ENCODE assay signal across 8 cellular contexts in genomic region chr12:77847060-77847541, GRCh38. TPM values are rescaled to one million over a fixed set of nuclear protein-coding genes. Genes with fewer than 3 reads are reported as not detected.
DNase-seq lines count a peak whose midpoint lies in the region; ATAC-seq and TF ChIP-seq lines count a peak whose summit lies in the region.

No MANE protein-coding gene starts in this region.

- H3F3A ChIP-seq in SU-DHL-6 (ENCODE audit: insufficient read depth) = no peaks in the 10 kb centered on the region

- no peaks in the 10 kb centered on the region for H3K36me3 ChIP-seq in SU-DHL-6 (ENCODE audit: low read length)
- H3K36me3 ChIP-seq in prostate gland = no peaks in the 10 kb centered on the region

- peaks cover 10% of the 10 kb centered on the region for H3K4me1 ChIP-seq in prostate gland (replicated peaks)

- peak; percentile 99 for ATAC-seq in GM19035 (IDR thresholded peaks at IDR 0.05; ENCODE audit: unreplicated experiment)
- ATAC-seq in HG03025 (IDR thresholded peaks at IDR 0.05; ENCODE audit: low FRiP score, unreplicated experiment) = peak; percentile 99
- ATAC-seq in activated T-cell treated with anti-CD3 and anti-CD28 coated beads, Interleukin-2, amount 50 U/mL, for 72 hours (replicated peaks in 1 of 2) = no peak

- no peak overlapping the region for H3K4me3 ChIP-seq in SU-DHL-6 (ENCODE audit: insufficient read depth, low read length, poor library complexity, severe bottlenecking)
- no peak overlapping the region for H3K4me3 ChIP-seq in prostate gland

- H3K9ac ChIP-seq in SU-DHL-6 (ENCODE audit: low read length) = 0 out of 2 replicates have a peak overlapping the region, but pooled peaks have one; percentile 14

- no peaks in the 10 kb centered on the region for H3K27me3 Mint-ChIP-seq in activated T-cell treated with anti-CD3 and anti-CD28 coated beads, Interleukin-2, amount 50 U/mL, for 72 hours (ENCODE audit: low read depth)

- H3K9me3 Mint-ChIP-seq in activated T-cell treated with anti-CD3 and anti-CD28 coated beads, Interleukin-2, amount 50 U/mL, for 72 hours = peaks cover 2 to 9% of the 10 kb centered on the region in 2 donors

- H3K9me3 ChIP-seq in SU-DHL-6 (ENCODE audit: insufficient read depth, low read length) (no peaks in the 10 kb centered on the region), prostate gland (no peaks in the 10 kb centered on the region)

- H3K36me3 Mint-ChIP-seq in activated T-cell treated with anti-CD3 and anti-CD28 coated beads, Interleukin-2, amount 50 U/mL, for 72 hours (ENCODE audit: insufficient read depth in 2 of 2) = no peaks in the 10 kb centered on the region

- H3K9me2 ChIP-seq in SU-DHL-6 (replicated peaks; ENCODE audit: insufficient read depth, low read length) = no peaks in the 10 kb centered on the region

- H3K27ac ChIP-seq in SU-DHL-6 (ENCODE audit: low read depth, low read length) = peak overlapping the region; percentile 73
- H3K27ac ChIP-seq in prostate gland = peak overlapping the region; percentile 20 to 53

- no peak overlapping the region for H3K4me3 Mint-ChIP-seq in activated T-cell treated with anti-CD3 and anti-CD28 coated beads, Interleukin-2, amount 50 U/mL, for 72 hours

- TF ChIP-seq POLR2A in prostate gland (IDR thresholded peaks at IDR 0.05) = no peak

- H4K20me1 ChIP-seq in SU-DHL-6 (ENCODE audit: low read depth, low read length) = no peaks in the 10 kb centered on the region

- intact Hi-C loops in prostate gland (cut with DNase I) = no loop called here

- no peak overlapping the region for H3K27ac Mint-ChIP-seq in activated T-cell treated with anti-CD3 and anti-CD28 coated beads, Interleukin-2, amount 50 U/mL, for 72 hours

- 25% methylated on average over 2 of the region's 2 CpGs for WGBS in prostate gland

- no peak overlapping the region for H2AFZ ChIP-seq in SU-DHL-6 (ENCODE audit: low read depth, low read length, severe bottlenecking)

- no peaks in the 10 kb centered on the region for H3K4me1 Mint-ChIP-seq in activated T-cell treated with anti-CD3 and anti-CD28 coated beads, Interleukin-2, amount 50 U/mL, for 72 hours (ENCODE audit: low read depth)

- TF ChIP-seq CTCF in SU-DHL-6 (IDR thresholded peaks at IDR 0.05; ENCODE audit: insufficient read depth, low read length, poor library complexity, severe bottlenecking) (no peak), prostate gland (IDR thresholded peaks at IDR 0.05) (no peak)

- DNase-seq in prostate gland (ENCODE audit: low spot score) = no peak
- DNase-seq in cerebellar nuclear complex (lab: John Stamatoyannopoulos, UW) = no peak
- no peak for DNase-seq in stimulated activated CD4-positive, alpha-beta T cell treated with anti-CD3 and anti-CD28 coated beads, Interleukin-4, amount 100 ng/mL, for 1 hour
- no peak for DNase-seq in activated CD8-positive, alpha-beta memory T cell treated with anti-CD3 and anti-CD28 coated beads, Interleukin-2, amount 50 U/mL, for 48 hours
- no peak for DNase-seq in activated T-cell treated with anti-CD3 and anti-CD28 coated beads, Interleukin-2, amount 50 U/mL, for 72 hours

- H3K4me2 ChIP-seq in SU-DHL-6 (ENCODE audit: low read depth, low read length, poor library complexity, severe bottlenecking) = peak overlapping the region; percentile 47

- H3K27me3 ChIP-seq in SU-DHL-6 (ENCODE audit: low read length) (no peaks in the 10 kb centered on the region), prostate gland (replicated peaks; ENCODE audit: insufficient read depth) (no peaks in the 10 kb centered on the region)

- no peaks in the 10 kb centered on the region for H3K79me2 ChIP-seq in SU-DHL-6 (ENCODE audit: insufficient read depth, low read length)

RNA-seq across cellular contexts. Expression of gene NAV3, which starts 16.4 kb away (rescaled TPM):
- total RNA-seq in prostate gland = 10 to 100 TPM in 1 of 2 donors, 1 to 10 TPM in 1; 9.0 to 12.6 TPM
- not detected for total RNA-seq in activated T-cell treated with anti-CD3 and anti-CD28 coated beads, Interleukin-2, amount 50 U/mL, for 72 hours

Comparison
In these comparisons a context has a peak if more than half of its experiments do, and no peak if none do; other contexts are left out.
1. ATAC-seq: peak in GM19035 (single experiment) and HG03025 (single experiment); none in activated T-cell treated with anti-CD3 and anti-CD28 coated beads, Interleukin-2, amount 50 U/mL, for 72 hours (0 of 2).
2. RNA of gene NAV3, which starts 16.4 kb away (total RNA-seq): 9.0 to 12.6 TPM in prostate gland; not detected in activated T-cell treated with anti-CD3 and anti-CD28 coated beads, Interleukin-2, amount 50 U/mL, for 72 hours; every median in the first group is over 4 times any median in the second.